In genomic region chr17:35795007-35795870, GRCh38 we compare ENCODE assay signal across 8 cellular contexts. TPM values are rescaled to one million over a fixed set of nuclear protein-coding genes. Genes with fewer than 3 reads are reported as not detected.
DNase-seq lines count a peak whose midpoint lies in the region; ATAC-seq and TF ChIP-seq lines count a peak whose summit lies in the region.

A gene with protein sequence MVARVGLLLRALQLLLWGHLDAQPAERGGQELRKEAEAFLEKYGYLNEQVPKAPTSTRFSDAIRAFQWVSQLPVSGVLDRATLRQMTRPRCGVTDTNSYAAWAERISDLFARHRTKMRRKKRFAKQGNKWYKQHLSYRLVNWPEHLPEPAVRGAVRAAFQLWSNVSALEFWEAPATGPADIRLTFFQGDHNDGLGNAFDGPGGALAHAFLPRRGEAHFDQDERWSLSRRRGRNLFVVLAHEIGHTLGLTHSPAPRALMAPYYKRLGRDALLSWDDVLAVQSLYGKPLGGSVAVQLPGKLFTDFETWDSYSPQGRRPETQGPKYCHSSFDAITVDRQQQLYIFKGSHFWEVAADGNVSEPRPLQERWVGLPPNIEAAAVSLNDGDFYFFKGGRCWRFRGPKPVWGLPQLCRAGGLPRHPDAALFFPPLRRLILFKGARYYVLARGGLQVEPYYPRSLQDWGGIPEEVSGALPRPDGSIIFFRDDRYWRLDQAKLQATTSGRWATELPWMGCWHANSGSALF (minus strand): TSS chr17:35795641. CDS start chr17:35795377, 264 bp downstream.

- peak in 1 of 2 donors; percentile 71 for TF ChIP-seq EP300 in tibial nerve (IDR thresholded peaks at IDR 0.05)

- peak within 1 kb of the TSS in 1 of 2 donors; percentile 54 for H3K4me3 ChIP-seq in CD4-positive, alpha-beta memory T cell (ENCODE audit: low read length in 2 of 2)
- H3K4me3 ChIP-seq in MG63 (peak within 1 kb of the TSS; percentile 47), epithelial cell of proximal tubule (ENCODE audit: low read depth, low read length) (peak within 1 kb of the TSS; percentile 65), muscle layer of duodenum (ENCODE audit: low read depth in 1 of 2, low read length in 2 of 2) (peak within 1 kb of the TSS; percentile 50 to 82), tibial nerve (peak within 1 kb of the TSS; percentile 67 to 71 (median 70))

- no peaks in the 10 kb centered on the region for H3K9me3 Mint-ChIP-seq in CD4-positive, alpha-beta memory T cell

- no peaks in the 10 kb centered on the region for H3K36me3 Mint-ChIP-seq in CD4-positive, alpha-beta memory T cell

- no peaks in the 10 kb centered on the region for H3K9me3 ChIP-seq in CD4-positive, alpha-beta memory T cell (ENCODE audit: control insufficient read depth in 1 of 2, low read length in 2 of 2)
- H3K9me3 ChIP-seq in MG63 (no peaks in the 10 kb centered on the region), muscle layer of duodenum (ENCODE audit: control insufficient read depth in 1 of 2, low read length in 2 of 2) (no peaks in the 10 kb centered on the region), tibial nerve (peaks cover 0 to 3% (median 0%) of the 10 kb centered on the region in 4 donors)

- TF ChIP-seq POLR2A in tibial nerve (IDR thresholded peaks at IDR 0.05) = peak; percentile 43 to 53

- H3K27me3 Mint-ChIP-seq in CD4-positive, alpha-beta memory T cell = peaks cover 21 to 36% of the 10 kb centered on the region in 2 donors

- no peaks in the 10 kb centered on the region for H3K36me3 ChIP-seq in CD4-positive, alpha-beta memory T cell (ENCODE audit: insufficient read depth, low read length)
- H3K36me3 ChIP-seq in MG63 (no peaks in the 10 kb centered on the region), muscle layer of duodenum (ENCODE audit: control insufficient read depth in 1 of 2, insufficient read depth in 2 of 2, low read length in 2 of 2) (no peaks in the 10 kb centered on the region), tibial nerve (no peaks in the 10 kb centered on the region)

- peak in 4 of 5 donors; percentile 18 to 33 (median 28) for DNase-seq in CD4-positive, alpha-beta memory T cell
- DNase-seq in MG63 (peak; percentile 50), epithelial cell of proximal tubule (ENCODE audit: low read depth) (no peak), tibial nerve (ENCODE audit: low spot score in 2 of 2) (no peak), NCI-H526 treated with DMSO at 0.1 percent for 48 hours (lab: John Stamatoyannopoulos, UW) (no peak)
- peak; percentile 82 for DNase-seq in activated CD8-positive, alpha-beta memory T cell treated with anti-CD3 and anti-CD28 coated beads for 24 hours

- no peak for ATAC-seq in HG03196 (IDR thresholded peaks at IDR 0.05; ENCODE audit: unreplicated experiment)

- intact Hi-C loops in CD4-positive, alpha-beta memory T cell (cut with micrococcal nuclease) = no loop called here

- CTCF ChIA-PET in CD4-positive, alpha-beta memory T cell (lab: Charles Lee; ENCODE audit: partially characterized antibody) = interaction anchor here (1.3 to 8.3 kb wide), 3 partner anchors 14 to 33 kb away, joined by 3 to 48 read pairs (median 9); partner anchors contain the start of gene TAF15

- peaks cover 12% of the 10 kb centered on the region for H3K4me1 ChIP-seq in CD4-positive, alpha-beta memory T cell (ENCODE audit: insufficient read depth, low read length)
- peaks cover 3 to 37% of the 10 kb centered on the region in 2 donors for H3K4me1 ChIP-seq in muscle layer of duodenum (ENCODE audit: control insufficient read depth in 1 of 2, insufficient read depth in 2 of 2, low read length in 2 of 2)
- peaks cover 3 to 78% (median 26%) of the 10 kb centered on the region in 4 donors for H3K4me1 ChIP-seq in tibial nerve

- 0 to 2% methylated on average over 38 to 62 of the region's 89 CpGs for WGBS in tibial nerve, 2 donors

- peaks cover 0 to 14% (median 7%) of the 10 kb centered on the region in 4 donors for H3K4me1 Mint-ChIP-seq in CD4-positive, alpha-beta memory T cell

- TF ChIP-seq CTCF in epithelial cell of proximal tubule (conservative IDR thresholded peaks at IDR 0.05; ENCODE audit: low read depth, low read length) (no peak), tibial nerve (IDR thresholded peaks at IDR 0.05) (no peak)

- no peak within 1 kb of the TSS for H3K27ac Mint-ChIP-seq in CD4-positive, alpha-beta memory T cell

- H3K27me3 ChIP-seq in CD4-positive, alpha-beta memory T cell (ENCODE audit: insufficient read depth, low read length) = peaks cover 12% of the 10 kb centered on the region
- H3K27me3 ChIP-seq in MG63 (peaks cover 24% of the 10 kb centered on the region), muscle layer of duodenum (ENCODE audit: low read depth, low read length) (peaks cover 15% of the 10 kb centered on the region), tibial nerve (no peaks in the 10 kb centered on the region)

- no peak within 1 kb of the TSS for H3K27ac ChIP-seq in CD4-positive, alpha-beta memory T cell (ENCODE audit: low read depth, low read length)
- no peak within 1 kb of the TSS for H3K27ac ChIP-seq in muscle layer of duodenum (ENCODE audit: low read length)
- H3K27ac ChIP-seq in tibial nerve = peak within 1 kb of the TSS; percentile 62 to 96 (median 82)

- H3K4me3 Mint-ChIP-seq in CD4-positive, alpha-beta memory T cell = peak within 1 kb of the TSS; percentile 72 to 85 (median 76)

- POLR2A ChIA-PET in CD4-positive, alpha-beta memory T cell (lab: Charles Lee; ENCODE audit: partially characterized antibody) = interaction anchor here (1.2 to 4.6 kb wide), 4 partner anchors 13 to 48 kb away, joined by 3 to 30 read pairs (median 4); partner anchors contain the start of gene TAF15

RNA-seq across cellular contexts. Expression of the gene that starts here (rescaled TPM):
- total RNA-seq in CD4-positive, alpha-beta memory T cell = under 1 TPM; 0.64 to 0.96 TPM
- polyA plus RNA-seq in CD4-positive, alpha-beta memory T cell = under 1 TPM in 1 of 2 donors, not detected in 1; 0.23 TPM
- total RNA-seq in MG63 (2014; rRNA removed; shearing (Covaris generic); ENCODE audit: low replicate concordance) = not detected in 2 replicates
- total RNA-seq in epithelial cell of proximal tubule (not detected in 2 replicates), tibial nerve (100 to 1,000 TPM in 3 of 4 donors, 10 to 100 TPM in 1; 71.7 to 174 (median 136) TPM)

Comparison
In these comparisons a context has a peak if more than half of its experiments do, and no peak if none do; other contexts are left out.
1. RNA of the gene that starts here (total RNA-seq): 71.7 to 174 TPM in tibial nerve; 0.64 to 0.96 TPM in CD4-positive, alpha-beta memory T cell, not detected in MG63 and not detected in epithelial cell of proximal tubule; every median in the first group is over 10 times any median in the second.
2. Peak in DNase-seq in CD4-positive, alpha-beta memory T cell; RNA of the gene not detected or under 1 TPM.
3. Peak in DNase-seq and H3K4me3 ChIP-seq in MG63; RNA of the gene not detected or under 1 TPM.
4. H3K27ac ChIP-seq: peak in tibial nerve (4 of 4); none in CD4-positive, alpha-beta memory T cell (single experiment) and muscle layer of duodenum (single experiment).